ENCODE assay signal across 8 cellular contexts in the genomic region with DNA sequence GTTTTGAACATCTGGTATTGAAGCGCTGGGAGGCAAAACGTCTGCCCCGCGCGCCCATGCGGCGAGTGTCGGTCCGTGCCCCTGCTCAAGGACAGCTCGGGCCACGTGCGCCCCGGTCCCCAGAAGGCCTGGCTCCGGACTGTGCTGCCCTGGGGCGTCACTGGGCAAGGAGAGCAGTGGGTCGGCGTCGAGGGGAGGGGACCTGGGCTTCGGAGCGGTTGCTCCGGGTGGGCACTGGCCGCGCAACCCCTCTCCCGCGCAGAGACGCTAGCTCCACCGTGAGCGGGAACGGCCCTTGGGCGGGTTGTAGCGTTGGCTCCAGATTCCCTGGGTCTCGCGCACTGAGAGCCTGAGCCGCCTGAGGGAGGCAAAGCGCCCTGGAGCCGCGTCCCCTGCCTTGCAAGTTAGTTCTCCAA.
A peak's percentile ranks its signal among the peaks of the same experiment; 100 is the strongest.
DNase-seq lines count a peak whose midpoint lies in the region; TF ChIP-seq lines count a peak whose summit lies in the region.

No MANE protein-coding gene starts in this region.

- H3K4me2 ChIP-seq in neuronal stem cell (ENCODE audit: insufficient read depth, low read length, poor library complexity, severe bottlenecking) = no peak overlapping the region

- WGBS in neuronal stem cell (ENCODE audit: extremely low coverage in 2 of 2, insufficient read length in 2 of 2, insufficient replicate concordance in 1 of 2), 2 donors = no CpG with 5 or more reads among the region's 37 CpGs

- POLR2A ChIA-PET in activated CD4-positive, alpha-beta memory T cell treated with anti-CD3 and anti-CD28 coated beads for 36 hours (lab: Charles Lee) = no interaction called here
- POLR2A ChIA-PET in GM10248 (lab: Yijun Ruan, JAX) = no interaction called here

- no peak overlapping the region for H2BK12ac ChIP-seq in neuronal stem cell (ENCODE audit: low read length)

- DNase-seq in HCEC 1CT (peak; percentile 22), glomerular visceral epithelial cell (ENCODE audit: extremely low spot score) (peak; percentile 1), NCI-H1092 treated with DMSO at 0.1 percent for 48 hours (lab: John Stamatoyannopoulos, UW) (no peak), neuronal stem cell (ENCODE audit: low spot score) (no peak), GM10248 (ENCODE audit: extremely low spot score) (no peak), GDM1 (lab: John Stamatoyannopoulos, UW) (no peak)
- peak; percentile 11 for DNase-seq in activated CD4-positive, alpha-beta memory T cell treated with anti-CD3 and anti-CD28 coated beads for 36 hours
- DNase-seq in stimulated activated CD4-positive, alpha-beta T cell treated with anti-CD3 and anti-CD28 coated beads, Interleukin-15, amount 100 ng/mL, for 24 hours = peak; percentile 15

- no peak overlapping the region for H2BK15ac ChIP-seq in neuronal stem cell (ENCODE audit: low read length)

- H4K91ac ChIP-seq in neuronal stem cell (ENCODE audit: low read depth, low read length, poor library complexity) = no peak overlapping the region

- no peaks in the 10 kb centered on the region for H3K9me3 Mint-ChIP-seq in activated CD4-positive, alpha-beta memory T cell treated with anti-CD3 and anti-CD28 coated beads for 36 hours

- H3K27me3 Mint-ChIP-seq in activated CD4-positive, alpha-beta memory T cell treated with anti-CD3 and anti-CD28 coated beads for 36 hours = peaks cover 9% of the 10 kb centered on the region

- H3K14ac ChIP-seq in neuronal stem cell (ENCODE audit: low read length) = no peak overlapping the region

- peak overlapping the region in 1 of 2 donors; percentile 74 for H3K4me3 ChIP-seq in neuronal stem cell (ENCODE audit: low read length in 2 of 2)

- H3K27ac ChIP-seq in neuronal stem cell (replicated peaks; ENCODE audit: low read length) = no peak overlapping the region

- H3K4ac ChIP-seq in neuronal stem cell (ENCODE audit: low read length) = no peak overlapping the region

- no peak overlapping the region for H2BK120ac ChIP-seq in neuronal stem cell (ENCODE audit: low read depth, low read length)

- H2BK5ac ChIP-seq in neuronal stem cell (ENCODE audit: low read length) = no peak overlapping the region

- CTCF ChIA-PET in activated CD4-positive, alpha-beta memory T cell treated with anti-CD3 and anti-CD28 coated beads for 36 hours (lab: Charles Lee) = no interaction called here
- CTCF ChIA-PET in GM10248 (lab: Yijun Ruan, JAX) = no interaction called here

- H3K27me3 ChIP-seq in neuronal stem cell (ENCODE audit: control insufficient read depth in 3 of 3, insufficient read depth in 3 of 3, low read depth in 1 of 3, low read length in 3 of 3) = no peaks in the 10 kb centered on the region

- no peak overlapping the region for H4K8ac ChIP-seq in neuronal stem cell (ENCODE audit: low read depth, low read length)

- H3K4me3 Mint-ChIP-seq in activated CD4-positive, alpha-beta memory T cell treated with anti-CD3 and anti-CD28 coated beads for 36 hours = peak overlapping the region; percentile 76

- no peak for TF ChIP-seq CTCF in GM10248 (IDR thresholded peaks at IDR 0.05; ENCODE audit: control extremely low read depth, extremely low read depth, low read depth, missing control alignments)

- no peak overlapping the region for H2AK5ac ChIP-seq in neuronal stem cell (ENCODE audit: low read depth, low read length)

- intact Hi-C loops in activated CD4-positive, alpha-beta memory T cell treated with anti-CD3 and anti-CD28 coated beads for 36 hours (cut with micrococcal nuclease) = loop anchor here (10.0 kb wide), 1 partner anchor 427 kb away; no protein-coding TSS in a partner anchor

- H3K27ac Mint-ChIP-seq in activated CD4-positive, alpha-beta memory T cell treated with anti-CD3 and anti-CD28 coated beads for 36 hours = no peak overlapping the region

- H3K9me3 ChIP-seq in neuronal stem cell (replicated peaks in 1 of 2; ENCODE audit: control insufficient read depth in 2 of 2, insufficient read depth in 1 of 2, low read depth in 1 of 2, low read length in 2 of 2) = no peaks in the 10 kb centered on the region

- no peaks in the 10 kb centered on the region for H3K79me1 ChIP-seq in neuronal stem cell (ENCODE audit: low read depth, low read length)

- H3K18ac ChIP-seq in neuronal stem cell (ENCODE audit: low read length) = no peak overlapping the region

- H3K36me3 Mint-ChIP-seq in activated CD4-positive, alpha-beta memory T cell treated with anti-CD3 and anti-CD28 coated beads for 36 hours = no peaks in the 10 kb centered on the region

- no peak overlapping the region for H3K23ac ChIP-seq in neuronal stem cell (ENCODE audit: low read depth, low read length, poor library complexity)

- H3K36me3 ChIP-seq in neuronal stem cell (replicated peaks in 1 of 2; ENCODE audit: control insufficient read depth in 2 of 2, insufficient read depth in 2 of 2, low read length in 2 of 2) = no peaks in the 10 kb centered on the region

- H3K4me1 Mint-ChIP-seq in activated CD4-positive, alpha-beta memory T cell treated with anti-CD3 and anti-CD28 coated beads for 36 hours (ENCODE audit: low read depth) = peaks cover 10% of the 10 kb centered on the region

- no peak overlapping the region for H3K9ac ChIP-seq in neuronal stem cell (ENCODE audit: low read depth, low read length, poor library complexity)

- H3K4me1 ChIP-seq in neuronal stem cell (ENCODE audit: control insufficient read depth in 2 of 2, insufficient read depth in 1 of 2, low read depth in 1 of 2, low read length in 2 of 2) = no peaks in the 10 kb centered on the region

- H2AFZ ChIP-seq in neuronal stem cell (ENCODE audit: low read length) = no peak overlapping the region

Comparison
In these comparisons a context has a peak if more than half of its experiments do, and no peak if none do; other contexts are left out.
1. DNase-seq: peak in HCEC 1CT (single experiment), activated CD4-positive, alpha-beta memory T cell treated with anti-CD3 and anti-CD28 coated beads for 36 hours (single experiment), glomerular visceral epithelial cell (single experiment) and stimulated activated CD4-positive, alpha-beta T cell treated with anti-CD3 and anti-CD28 coated beads, Interleukin-15, amount 100 ng/mL, for 24 hours (single experiment); none in NCI-H1092 treated with DMSO at 0.1 percent for 48 hours (single experiment), neuronal stem cell (single experiment), GM10248 (single experiment) and GDM1 (single experiment).